ENCODE assay signal across 8 cellular contexts in the genomic region with DNA sequence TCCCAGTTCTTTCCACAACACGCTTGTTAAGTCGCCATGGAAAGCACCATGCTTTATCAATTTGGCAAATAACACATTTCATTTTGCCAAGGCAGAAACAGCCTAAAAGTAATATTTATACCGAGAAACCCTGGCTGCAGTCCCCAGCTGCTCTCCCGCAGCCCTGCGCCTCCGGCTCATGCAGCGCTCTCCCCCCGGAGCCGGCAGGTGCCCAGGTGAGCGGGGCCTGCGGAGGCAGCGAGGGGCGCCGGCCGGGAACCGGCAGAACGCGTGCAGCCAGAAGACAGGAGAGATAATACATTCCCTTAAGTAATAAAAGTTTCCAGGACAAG. TPM values are rescaled to one million over a fixed set of nuclear protein-coding genes. Genes with fewer than 3 reads are reported as not detected.
DNase-seq lines count a peak whose midpoint lies in the region; ATAC-seq and TF ChIP-seq lines count a peak whose summit lies in the region.

No MANE protein-coding gene starts in this region.

- no peaks in the 10 kb centered on the region for H3K27me3 ChIP-seq in ACC112 (ENCODE audit: insufficient read depth, low read length)
- H3K27me3 ChIP-seq in ovary, result no peaks in the 10 kb centered on the region

- peaks cover 26% of the 10 kb centered on the region for H3K4me1 Mint-ChIP-seq in activated CD4-positive, alpha-beta T cell treated with anti-CD3 and anti-CD28 coated beads for 36 hours

- H3K4me3 ChIP-seq in ACC112 (ENCODE audit: low read depth, low read length) (peak overlapping the region; percentile 97), foreskin fibroblast (ENCODE audit: low read depth in 1 of 2, low read length in 2 of 2) (peak overlapping the region; percentile 70 to 96), ovary (peak overlapping the region; percentile 67)

- H3K36me3 Mint-ChIP-seq in activated CD4-positive, alpha-beta T cell treated with anti-CD3 and anti-CD28 coated beads for 36 hours (ENCODE audit: low read depth), result no peaks in the 10 kb centered on the region

- TF ChIP-seq POLR2A in ovary (IDR thresholded peaks at IDR 0.05), result no peak

- 0% methylated on average over 18 of the region's 18 CpGs for WGBS in ovary, 3 donors

- H2AFZ ChIP-seq in ACC112 (ENCODE audit: low read length, unreplicated experiment), result peak overlapping the region; percentile 66

- peaks cover 40% of the 10 kb centered on the region for H3K27me3 Mint-ChIP-seq in activated CD4-positive, alpha-beta T cell treated with anti-CD3 and anti-CD28 coated beads for 36 hours

- H3K36me3 ChIP-seq in ACC112 (ENCODE audit: insufficient read depth, low read length) (peaks cover 2% of the 10 kb centered on the region; the same call in 1 of the 2 replicates), ovary (no peaks in the 10 kb centered on the region)

- CTCF ChIA-PET in activated CD4-positive, alpha-beta T cell treated with anti-CD3 and anti-CD28 coated beads for 36 hours (lab: Charles Lee), result interaction anchor here (0.7 to 2.5 kb wide), 13 partner anchors 8 to 1232 kb away, joined by 3 to 10 read pairs (median 4); no protein-coding TSS in a partner anchor

- H3K27ac Mint-ChIP-seq in activated CD4-positive, alpha-beta T cell treated with anti-CD3 and anti-CD28 coated beads for 36 hours, result no peak overlapping the region

- H3K4me1 ChIP-seq in ACC112 (ENCODE audit: control insufficient read depth, insufficient read depth, low read length, unreplicated experiment) (peaks cover 39% of the 10 kb centered on the region), ovary (ENCODE audit: insufficient read depth) (peaks cover 7% of the 10 kb centered on the region)

- no peaks in the 10 kb centered on the region for H3K9me3 ChIP-seq in ovary

- no peak for TF ChIP-seq EP300 in ovary (IDR thresholded peaks at IDR 0.05)

- ATAC-seq in GM19035 (IDR thresholded peaks at IDR 0.05; ENCODE audit: unreplicated experiment), result peak; percentile 21
- peak; percentile 30 for ATAC-seq in HG03354 (IDR thresholded peaks at IDR 0.05; ENCODE audit: poor library complexity, severe bottlenecking, unreplicated experiment)
- no peak for ATAC-seq in activated CD4-positive, alpha-beta T cell treated with anti-CD3 and anti-CD28 coated beads for 36 hours

- TF ChIP-seq CTCF in foreskin fibroblast (IDR thresholded peaks at IDR 0.05; ENCODE audit: low read depth, low read length) (no peak), ovary (IDR thresholded peaks at IDR 0.05) (no peak)

- POLR2A ChIA-PET in activated CD4-positive, alpha-beta T cell treated with anti-CD3 and anti-CD28 coated beads for 36 hours (lab: Charles Lee), result no interaction called here

- intact Hi-C loops in activated CD4-positive, alpha-beta T cell treated with anti-CD3 and anti-CD28 coated beads for 36 hours (cut with DNase I, micrococcal nuclease), result loop anchor here (2.0 to 10.0 kb wide), 8 partner anchors 97 to 957 kb away; a partner anchor contains a TSS
- intact Hi-C loops in ovary (cut with DNase I), result loop anchor here in 3 of 4 donors (10.0 kb wide), 1 partner anchor 99 kb away; no protein-coding TSS in a partner anchor

- peaks cover 40% of the 10 kb centered on the region for H3K79me2 ChIP-seq in ACC112 (ENCODE audit: control insufficient read depth, insufficient read depth, low read length, unreplicated experiment)

- DNase-seq in activated CD4-positive, alpha-beta T cell treated with anti-CD3 and anti-CD28 coated beads for 36 hours, result peak; percentile 45
- DNase-seq in foreskin fibroblast (no peak), ovary (no peak), Ammon's horn (ENCODE audit: low spot score) (no peak), RKO (ENCODE audit: low spot score) (no peak)

- H3K27ac ChIP-seq in ACC112 (ENCODE audit: low read depth, low read length) (peak overlapping the region; percentile 80), ovary (peak overlapping the region; percentile 93 to 95)

- no peaks in the 10 kb centered on the region for H3K9me3 Mint-ChIP-seq in activated CD4-positive, alpha-beta T cell treated with anti-CD3 and anti-CD28 coated beads for 36 hours (ENCODE audit: low read depth)

- peak overlapping the region; percentile 40 for H3K4me3 Mint-ChIP-seq in activated CD4-positive, alpha-beta T cell treated with anti-CD3 and anti-CD28 coated beads for 36 hours

RNA-seq across cellular contexts. Expression of a gene that starts 0.7 kb away (rescaled TPM):
- 10 to 100 TPM; 14.3 to 14.5 TPM for total RNA-seq in activated CD4-positive, alpha-beta T cell treated with anti-CD3 and anti-CD28 coated beads for 36 hours
- 10 to 100 TPM; 66.0 to 92.9 (median 81.6) TPM for total RNA-seq in ovary
- polyA plus RNA-seq in ovary, result 10 to 100 TPM; 22.1 to 45.7 TPM

RNA-seq across cellular contexts. Expression of a gene that starts 10.5 kb away (rescaled TPM):
- total RNA-seq in activated CD4-positive, alpha-beta T cell treated with anti-CD3 and anti-CD28 coated beads for 36 hours, result 1 to 10 TPM in 1 of 2 experiments, under 1 TPM in 1; 0.80 to 1.7 TPM
- total RNA-seq in ovary, result 10 to 100 TPM in 1 of 7 donors, 1 to 10 TPM in 6; 4.0 to 13.2 (median 8.2) TPM
- polyA plus RNA-seq in ovary, result 1 to 10 TPM; 5.0 to 9.1 TPM

Comparison
In these comparisons a context has a peak if more than half of its experiments do, and no peak if none do; other contexts are left out.
1. RNA of a gene that starts 0.7 kb away (total RNA-seq): 66.0 to 92.9 TPM in ovary; 14.3 to 14.5 TPM in activated CD4-positive, alpha-beta T cell treated with anti-CD3 and anti-CD28 coated beads for 36 hours; every median in the first group is over 4 times any median in the second.
2. Peak in every context shown above with its lines, with median percentiles within 50 percentile points of each other: H3K4me3 ChIP-seq.